1 cellular context compared by ENCODE assay signal in genomic region chr12:53996188-53996885, GRCh38.
TF ChIP-seq lines count a peak whose summit lies in the region.

No MANE protein-coding gene starts in this region.

TF ChIP-seq in HCT116, 20 proteins besides CTCF, POLR2A, EP300 and RAD21:
- peak; percentile 28; the same call in 1 of the 2 replicates for TF ChIP-seq POLR2AphosphoS5 (IDR thresholded peaks at IDR 0.05; ENCODE audit: low read depth, low read length)
- no peak for TF ChIP-seq SRF (IDR thresholded peaks at IDR 0.05; ENCODE audit: low read depth)
